In genomic region chr19:55611983-55612645, GRCh38 we compare ENCODE assay signal across 1 cellular context.
TF ChIP-seq lines count a peak whose summit lies in the region.

No MANE protein-coding gene starts in this region.

TF ChIP-seq in IMR-90, 13 proteins besides CTCF, POLR2A, EP300 and RAD21:
- TF ChIP-seq NFE2L2 (IDR thresholded peaks at IDR 0.05; ENCODE audit: low read depth, low read length) (no peak), ELK1 (IDR thresholded peaks at IDR 0.05; ENCODE audit: borderline replicate concordance, low read depth, low read length) (no peak), MAFK (IDR thresholded peaks at IDR 0.05; ENCODE audit: low read depth, low read length) (no peak), CEBPB (IDR thresholded peaks at IDR 0.05; ENCODE audit: low read depth, low read length) (no peak), SMC3 (IDR thresholded peaks at IDR 0.05; ENCODE audit: low read depth, low read length) (no peak), RFX5 (IDR thresholded peaks at IDR 0.05; ENCODE audit: low read depth, low read length) (no peak), CHD1 (IDR thresholded peaks at IDR 0.05; ENCODE audit: low read depth, low read length) (no peak), FOS (IDR thresholded peaks at IDR 0.05; ENCODE audit: low read depth, low read length) (no peak), BHLHE40 (IDR thresholded peaks at IDR 0.05; ENCODE audit: low read depth, low read length) (no peak), MXI1 (IDR thresholded peaks at IDR 0.05; ENCODE audit: borderline replicate concordance, low read depth, low read length) (no peak), USF2 (IDR thresholded peaks at IDR 0.05; ENCODE audit: low read depth, low read length) (no peak), RCOR1 (IDR thresholded peaks at IDR 0.05; ENCODE audit: insufficient replicate concordance, low read length) (no peak), MAZ (IDR thresholded peaks at IDR 0.05; ENCODE audit: borderline replicate concordance, low read depth, low read length) (no peak)
